In the genomic region with DNA sequence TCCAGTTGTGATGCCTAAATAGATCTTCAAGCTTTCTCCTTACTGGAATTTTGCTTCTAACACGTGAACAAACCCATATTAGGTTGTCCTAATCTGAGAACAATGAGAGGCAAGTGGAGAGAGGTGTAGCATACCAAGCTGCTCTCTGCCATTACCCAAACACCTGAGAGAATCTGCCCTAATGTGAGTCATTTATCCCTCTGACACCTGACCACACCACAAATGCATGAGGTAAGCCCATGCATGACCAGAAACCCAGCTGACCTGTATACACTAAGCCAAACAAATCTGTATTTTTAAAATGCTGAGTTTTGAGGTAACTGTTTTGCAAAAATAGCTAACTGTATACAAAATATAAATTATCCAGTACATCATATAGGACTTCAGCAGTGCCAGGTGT, we compare ENCODE assay signal across 28 cellular contexts.
DNase-seq lines count a peak whose midpoint lies in the region; ATAC-seq, FAIRE-seq and TF ChIP-seq lines count a peak whose summit lies in the region.
"Had no signal": no experiment of that assay in that cellular context is flagged by ENCODE, and none has a peak within 500 bp of the region (broad histone marks: within the 10 kb centered on the region; RNA-seq: fewer than 3 reads in every experiment).

No MANE protein-coding gene starts in this region.

- intact Hi-C loops in MCF 10A (cut with micrococcal nuclease) (no loop called here), breast epithelium (cut with DNase I; ENCODE audit: low total_unique reads) (no loop called here)

- no peak overlapping the region for H3K27ac Mint-ChIP-seq in MCF 10A (ENCODE audit: low read depth, unreplicated experiment)
- H3K27ac Mint-ChIP-seq: B cell, IgD-negative memory B cell had no signal

- no peak overlapping the region for H3K4me3 Mint-ChIP-seq in MCF 10A (ENCODE audit: unreplicated experiment)
- H3K4me3 Mint-ChIP-seq: B cell, IgD-negative memory B cell had no signal

- TF ChIP-seq POLR2A in breast epithelium (IDR thresholded peaks at IDR 0.05) (no peak), GM12891 (IDR thresholded peaks at IDR 0.05; ENCODE audit: low read depth, low read length) (no peak)

- DNase-seq in MCF 10A (ENCODE audit: unreplicated experiment) (peak; percentile 19), breast epithelium (ENCODE audit: low spot score in 2 of 2) (no peak), RWPE2 (ENCODE audit: low spot score) (no peak), foreskin keratinocyte (peak; percentile 35 to 68), superior temporal gyrus (ENCODE audit: extremely low spot score) (no peak), NCI-H2171 (lab: John Stamatoyannopoulos, UW) (no peak), GM12891 (ENCODE audit: insufficient read length, low spot score) (no peak)
- no peak for DNase-seq in activated naive CD4-positive, alpha-beta T cell treated with Interleukin-2 at 50 U/mL for 16 hours
- DNase-seq: 8988T, COR-L47, DMS153, EL, GOT3, Karpas-422, MM.1S, NCI-H1092 treated with DMSO at 0.1 percent for 48 hours, NCI-H146, NCI-H2029 treated with DMSO at 0.1 percent for 48 hours, NCI-H2171 treated with DMSO at 0.1 percent for 48 hours, NCI-H446, SHP77 treated with DMSO at 0.1 percent for 48 hours, SK-N-SH had no signal

- ATAC-seq in RWPE2 (ENCODE audit: low read depth) (peak; percentile 60), foreskin keratinocyte (peak; percentile 62)
- ATAC-seq: HCT116 had no signal

- no peaks in the 10 kb centered on the region for H3K36me3 Mint-ChIP-seq in MCF 10A (ENCODE audit: insufficient read depth, unreplicated experiment)
- H3K36me3 Mint-ChIP-seq: IgD-negative memory B cell had no signal

- H3K9me3 ChIP-seq in breast epithelium: no peaks in the 10 kb centered on the region
- no peaks in the 10 kb centered on the region for H3K9me3 ChIP-seq in RWPE2 (ENCODE audit: severe bottlenecking)
- H3K9me3 ChIP-seq: SK-N-SH had no signal

- CTCF ChIA-PET in MCF 10A (lab: Yijun Ruan, JAX): interaction anchor here (0.5 to 0.7 kb wide), 2 partner anchors 60 to 954 kb away, joined by 3 read pairs; no protein-coding TSS in a partner anchor

- POLR2A ChIA-PET in MCF 10A (lab: Yijun Ruan, JAX): no interaction called here

- H3K4me1 ChIP-seq in breast epithelium: no peaks in the 10 kb centered on the region
- H3K4me1 ChIP-seq in RWPE2 (ENCODE audit: insufficient read depth, poor library complexity, severe bottlenecking): no peaks in the 10 kb centered on the region
- no peaks in the 10 kb centered on the region for H3K4me1 ChIP-seq in foreskin keratinocyte

- TF ChIP-seq CTCF in MCF 10A (IDR thresholded peaks at IDR 0.05; ENCODE audit: unreplicated experiment) (no peak), breast epithelium (IDR thresholded peaks at IDR 0.05) (no peak), RWPE2 (IDR thresholded peaks at IDR 0.05; ENCODE audit: poor library complexity, severe bottlenecking) (no peak), foreskin keratinocyte (conservative IDR thresholded peaks at IDR 0.05) (no peak)

- H3K27me3 ChIP-seq in breast epithelium: no peaks in the 10 kb centered on the region
- no peaks in the 10 kb centered on the region for H3K27me3 ChIP-seq in RWPE2 (ENCODE audit: insufficient read depth, poor library complexity, severe bottlenecking)
- no peaks in the 10 kb centered on the region for H3K27me3 ChIP-seq in foreskin keratinocyte

- H3K27ac ChIP-seq in breast epithelium: no peak overlapping the region
- H3K27ac ChIP-seq in RWPE2 (ENCODE audit: poor library complexity, severe bottlenecking): no peak overlapping the region
- H3K27ac ChIP-seq in foreskin keratinocyte: no peak overlapping the region
- H3K27ac ChIP-seq: HL-60 had no signal

- H3K36me3 ChIP-seq in breast epithelium: no peaks in the 10 kb centered on the region
- no peaks in the 10 kb centered on the region for H3K36me3 ChIP-seq in RWPE2 (ENCODE audit: low read depth)

- H3K4me3 ChIP-seq in breast epithelium (no peak overlapping the region), RWPE2 (ENCODE audit: severe bottlenecking) (no peak overlapping the region)

- no TSS peak for BruUV-seq in MCF 10A (replicated peaks; lab: Mats Ljungman, UMichigan)

- no peaks in the 10 kb centered on the region for H3K4me1 Mint-ChIP-seq in MCF 10A (ENCODE audit: insufficient read depth, unreplicated experiment)
- H3K4me1 Mint-ChIP-seq: B cell, IgD-negative memory B cell had no signal

- no peak for FAIRE-seq in GM12891 (lab: Jason Lieb, UNC)
- FAIRE-seq: GM12892, GM18507 had no signal

- H3K9me3 Mint-ChIP-seq in MCF 10A (ENCODE audit: unreplicated experiment): peaks cover 7% of the 10 kb centered on the region

- H3K27me3 Mint-ChIP-seq in MCF 10A (ENCODE audit: insufficient read depth, unreplicated experiment): no peaks in the 10 kb centered on the region
- H3K27me3 Mint-ChIP-seq: B cell, IgD-negative memory B cell had no signal

TF ChIP-seq in GM12891, 5 proteins besides CTCF, POLR2A, EP300 and RAD21:
- TF ChIP-seq SPI1 (IDR thresholded peaks at IDR 0.05; ENCODE audit: low read depth, low read length) (no peak), POU2F2 (IDR thresholded peaks at IDR 0.05; ENCODE audit: low read depth, low read length) (no peak), POLR2AphosphoS5 (IDR thresholded peaks at IDR 0.05; ENCODE audit: low read depth, low read length) (no peak), PAX5 (IDR thresholded peaks at IDR 0.05; ENCODE audit: insufficient read depth, low read length, severe bottlenecking) (no peak), TAF1 (IDR thresholded peaks at IDR 0.05; ENCODE audit: low read depth, low read length) (no peak)

Comparison
In these comparisons a context has a peak if more than half of its experiments do, and no peak if none do; other contexts are left out.
1. DNase-seq: peak in MCF 10A (single experiment) and foreskin keratinocyte (2 of 2); none in breast epithelium (0 of 2), RWPE2 (single experiment), superior temporal gyrus (single experiment), activated naive CD4-positive, alpha-beta T cell treated with Interleukin-2 at 50 U/mL for 16 hours (single experiment), NCI-H2171 (single experiment) and GM12891 (single experiment).